Comparison of ENCODE assay signal across 7 cellular contexts in genomic region chr15:73051402-73051810, GRCh38. TPM values are rescaled to one million over a fixed set of nuclear protein-coding genes. Genes with fewer than 3 reads are reported as not detected.
DNase-seq lines count a peak whose midpoint lies in the region; ATAC-seq and TF ChIP-seq lines count a peak whose summit lies in the region.

No MANE protein-coding gene starts in this region.

- H3K36me3 ChIP-seq in mesendoderm (ENCODE audit: control insufficient read depth, insufficient read depth, low read length) (no peaks in the 10 kb centered on the region), upper lobe of left lung (no peaks in the 10 kb centered on the region)

- peak overlapping the region; percentile 90 for H3K56ac ChIP-seq in mesendoderm (ENCODE audit: low read length)

- no peak overlapping the region for H3K23ac ChIP-seq in mesendoderm (ENCODE audit: low read length)

- peak; percentile 33 for DNase-seq in NCI-H69 (lab: John Stamatoyannopoulos, UW)
- no peak for DNase-seq in coronary artery (ENCODE audit: low spot score)
- DNase-seq in mesendoderm = no peak
- DNase-seq in upper lobe of left lung = peak; percentile 60 to 93
- DNase-seq in NCI-H1092 (lab: John Stamatoyannopoulos, UW) = no peak

- H3K79me1 ChIP-seq in mesendoderm (ENCODE audit: low read length) = peaks cover 6% of the 10 kb centered on the region

- no peak overlapping the region for H2AK5ac ChIP-seq in mesendoderm (ENCODE audit: low read length)

- no CpG with 5 or more reads among the region's 42 CpGs for WGBS in mesendoderm (ENCODE audit: extremely low coverage, insufficient coverage, low lambda C conversion rate)
- WGBS in upper lobe of left lung, 2 donors = 0 to 1% methylated on average over 5 to 23 of the region's 42 CpGs

- H3K4me1 ChIP-seq in mesendoderm (ENCODE audit: control insufficient read depth, low read depth, low read length) (peaks cover 4% of the 10 kb centered on the region), upper lobe of left lung (peaks cover 2 to 34% (median 15%) of the 10 kb centered on the region in 4 donors)

- peak; percentile 20 for ATAC-seq in GM21528 (IDR thresholded peaks at IDR 0.05; ENCODE audit: low FRiP score, unreplicated experiment)
- peak; percentile 34 to 58 for ATAC-seq in upper lobe of left lung (ENCODE audit: low FRiP score in 2 of 2)
- ATAC-seq in HG03280 (IDR thresholded peaks at IDR 0.05; ENCODE audit: unreplicated experiment) = no peak

- no peak for TF ChIP-seq EP300 in upper lobe of left lung (IDR thresholded peaks at IDR 0.05)

- H2BK15ac ChIP-seq in mesendoderm (replicated peaks; ENCODE audit: low read depth) = no peak overlapping the region

- peaks cover 2% of the 10 kb centered on the region for H3K79me2 ChIP-seq in mesendoderm (ENCODE audit: control insufficient read depth, insufficient read depth, low read length)

- H3K9me3 ChIP-seq in upper lobe of left lung = no peaks in the 10 kb centered on the region

- H3K27ac ChIP-seq in coronary artery = peak overlapping the region; percentile 90 to 92
- H3K27ac ChIP-seq in mesendoderm (ENCODE audit: low read depth, low read length) = peak overlapping the region; percentile 96
- peak overlapping the region; percentile 88 to 94 (median 90) for H3K27ac ChIP-seq in upper lobe of left lung

- no peak overlapping the region for H4K8ac ChIP-seq in mesendoderm (ENCODE audit: low read depth, low read length)

- H2BK5ac ChIP-seq in mesendoderm (ENCODE audit: low read length) = no peak overlapping the region

- H3K27me3 ChIP-seq in mesendoderm (ENCODE audit: insufficient read depth, low read length, poor library complexity) (no peaks in the 10 kb centered on the region), upper lobe of left lung (peaks cover 0 to 3% (median 0%) of the 10 kb centered on the region in 4 donors)

- peak overlapping the region; percentile 84 for H3K9ac ChIP-seq in mesendoderm (ENCODE audit: low read length)

- no peak for TF ChIP-seq CTCF in coronary artery (IDR thresholded peaks at IDR 0.05)
- no peak for TF ChIP-seq CTCF in upper lobe of left lung (IDR thresholded peaks at IDR 0.05)

- H4K5ac ChIP-seq in mesendoderm (ENCODE audit: low read length) = no peak overlapping the region

- H3K4me2 ChIP-seq in mesendoderm (ENCODE audit: low read length) = peak overlapping the region; percentile 79

- peak overlapping the region; percentile 88 for H3K4me3 ChIP-seq in coronary artery
- peak overlapping the region; percentile 59 for H3K4me3 ChIP-seq in mesendoderm (ENCODE audit: low read length)
- peak overlapping the region; percentile 51 to 97 (median 89) for H3K4me3 ChIP-seq in upper lobe of left lung

- peak overlapping the region; percentile 93 for H2BK120ac ChIP-seq in mesendoderm (ENCODE audit: low read depth, low read length)

- TF ChIP-seq POLR2A in upper lobe of left lung (IDR thresholded peaks at IDR 0.05) = no peak

- peak overlapping the region; percentile 83 for H3K4ac ChIP-seq in mesendoderm (ENCODE audit: low read depth, low read length)

- H3K18ac ChIP-seq in mesendoderm (ENCODE audit: low read length) = peak overlapping the region; percentile 92

RNA-seq across cellular contexts. Expression of gene NEO1, which starts 0.9 kb away (rescaled TPM):
- polyA plus RNA-seq in mesendoderm (2013, experiment 1 of 2) = 23.9 TPM
- 24.3 TPM for polyA plus RNA-seq in mesendoderm (2013, experiment 2 of 2)
- 10 to 100 TPM; 14.7 to 37.5 (median 28.2) TPM for total RNA-seq in upper lobe of left lung

Comparison
In these comparisons a context has a peak if more than half of its experiments do, and no peak if none do; other contexts are left out.
1. DNase-seq: peak in NCI-H69 (single experiment) and upper lobe of left lung (2 of 2); none in coronary artery (single experiment), mesendoderm (single experiment) and NCI-H1092 (single experiment).
2. Peak in every context shown above with its lines, with median percentiles within 50 percentile points of each other: H3K27ac ChIP-seq and H3K4me3 ChIP-seq.